ENCODE assay signal across 13 cellular contexts in genomic region chr21:30718239-30718909, GRCh38. TPM values are rescaled to one million over a fixed set of nuclear protein-coding genes. Genes with fewer than 3 reads are reported as not detected.
DNase-seq lines count a peak whose midpoint lies in the region; ATAC-seq, FAIRE-seq and TF ChIP-seq lines count a peak whose summit lies in the region.
"Had no signal": no experiment of that assay in that cellular context is flagged by ENCODE, and none has a peak within 500 bp of the region (broad histone marks: within the 10 kb centered on the region; RNA-seq: fewer than 3 reads in every experiment).

Gene KRTAP21-3 (minus strand): TSS chr21:30718777. CDS start chr21:30718759, 18 bp downstream.

- peaks cover 28% of the 10 kb centered on the region for H3K4me1 Mint-ChIP-seq in T-helper 2 cell treated with Interferon-gamma antibody and Interleukin-4, amounts not matched to agents 5 μg/mL and 100 μg/mL, for 36 hours (ENCODE audit: low read depth)
- H3K4me1 Mint-ChIP-seq: mesothelial cell of epicardium had no signal

- 72 to 75% methylated on average over 3 of the region's 3 CpGs for WGBS in body of pancreas, 2 donors
- 57 to 73% (median 69%) methylated on average over 3 of the region's 3 CpGs for WGBS in small intestine, 3 donors

- peak within 1 kb of the TSS; percentile 57 for H3K4me3 Mint-ChIP-seq in T-helper 2 cell treated with Interferon-gamma antibody and Interleukin-4, amounts not matched to agents 5 μg/mL and 100 μg/mL, for 36 hours
- H3K4me3 Mint-ChIP-seq: mesothelial cell of epicardium had no signal

- intact Hi-C loops in body of pancreas (cut with DNase I) = no loop called here

- H3K36me3 ChIP-seq in body of pancreas (replicated peaks in 1 of 2; ENCODE audit: insufficient read depth in 1 of 2, low read depth in 2 of 2) = no peaks in the 10 kb centered on the region
- no peaks in the 10 kb centered on the region for H3K36me3 ChIP-seq in small intestine (ENCODE audit: control insufficient read depth in 2 of 2, insufficient read depth in 2 of 2, low read length in 2 of 2)

- FAIRE-seq in small intestine (lab: Jason Lieb, UNC) = no peak

- no peak within 1 kb of the TSS for H3K4me3 ChIP-seq in body of pancreas
- H3K4me3 ChIP-seq in small intestine (ENCODE audit: low read depth in 1 of 2, low read length in 2 of 2) = no peak within 1 kb of the TSS
- H3K4me3 ChIP-seq: PC-9 had no signal

- H3K4me1 ChIP-seq in body of pancreas (no peaks in the 10 kb centered on the region), small intestine (ENCODE audit: control insufficient read depth in 2 of 2, insufficient read depth in 1 of 2, low read depth in 1 of 2, low read length in 1 of 2) (no peaks in the 10 kb centered on the region)

- H3K9me3 ChIP-seq in body of pancreas (no peaks in the 10 kb centered on the region), small intestine (ENCODE audit: control insufficient read depth, low read depth) (no peaks in the 10 kb centered on the region)

- peak; percentile 40 for DNase-seq in T-helper 2 cell treated with Interferon-gamma antibody and Interleukin-4, amounts not matched to agents 5 μg/mL and 100 μg/mL, for 36 hours (ENCODE audit: low spot score)
- DNase-seq in foreskin melanocyte = peak; percentile 32
- no peak for DNase-seq in body of pancreas
- no peak for DNase-seq in small intestine
- DNase-seq: NCI-H2081 treated with DMSO at 0.1 percent for 48 hours, PC-9 had no signal

- peaks cover 30% of the 10 kb centered on the region for H3K9me3 Mint-ChIP-seq in T-helper 2 cell treated with Interferon-gamma antibody and Interleukin-4, amounts not matched to agents 5 μg/mL and 100 μg/mL, for 36 hours

- TF ChIP-seq CTCF in body of pancreas (IDR thresholded peaks at IDR 0.05) = no peak

- H3K27me3 ChIP-seq in body of pancreas (no peaks in the 10 kb centered on the region), small intestine (ENCODE audit: control insufficient read depth in 2 of 2, insufficient read depth in 2 of 2, low read length in 2 of 2) (no peaks in the 10 kb centered on the region)

- TF ChIP-seq POLR2A in body of pancreas (IDR thresholded peaks at IDR 0.05) = no peak

- H3K27ac ChIP-seq in body of pancreas (no peak within 1 kb of the TSS), small intestine (ENCODE audit: low read depth in 1 of 2, low read length in 1 of 2) (no peak within 1 kb of the TSS)
- H3K27ac ChIP-seq: PC-9 had no signal

- H3K36me3 Mint-ChIP-seq in T-helper 2 cell treated with Interferon-gamma antibody and Interleukin-4, amounts not matched to agents 5 μg/mL and 100 μg/mL, for 36 hours (ENCODE audit: low read depth) = peaks cover 31% of the 10 kb centered on the region
- H3K36me3 Mint-ChIP-seq: mesothelial cell of epicardium had no signal

- ATAC-seq in GM18868 (IDR thresholded peaks at IDR 0.05; ENCODE audit: unreplicated experiment) (peak; percentile 75), HG03378 (IDR thresholded peaks at IDR 0.05; ENCODE audit: unreplicated experiment) (peak; percentile 69), body of pancreas (no peak), HG03025 (IDR thresholded peaks at IDR 0.05; ENCODE audit: low FRiP score, unreplicated experiment) (no peak)

- peak within 1 kb of the TSS; percentile 91 for H3K27ac Mint-ChIP-seq in T-helper 2 cell treated with Interferon-gamma antibody and Interleukin-4, amounts not matched to agents 5 μg/mL and 100 μg/mL, for 36 hours
- H3K27ac Mint-ChIP-seq: mesothelial cell of epicardium had no signal

- H3K27me3 Mint-ChIP-seq in T-helper 2 cell treated with Interferon-gamma antibody and Interleukin-4, amounts not matched to agents 5 μg/mL and 100 μg/mL, for 36 hours (ENCODE audit: low read depth) = peaks cover 3% of the 10 kb centered on the region

RNA-seq across cellular contexts. Expression of gene KRTAP21-3, which starts in this region (rescaled TPM):
- not detected for total RNA-seq in body of pancreas
- not detected for polyA plus RNA-seq in small intestine
- total RNA-seq: mesothelial cell of epicardium, PC-9, pulmonary artery endothelial cell, urinary bladder had no signal
- polyA plus RNA-seq: adipose tissue, urinary bladder had no signal

Comparison
In these comparisons a context has a peak if more than half of its experiments do, and no peak if none do; other contexts are left out.
1. ATAC-seq: peak in GM18868 (single experiment) and HG03378 (single experiment); none in body of pancreas (single experiment) and HG03025 (single experiment).
2. DNase-seq: peak in T-helper 2 cell treated with Interferon-gamma antibody and Interleukin-4, amounts not matched to agents 5 μg/mL and 100 μg/mL, for 36 hours (single experiment) and foreskin melanocyte (single experiment); none in body of pancreas (0 of 4) and small intestine (single experiment).